Comparison of ENCODE assay signal across 20 cellular contexts in the genomic region with DNA sequence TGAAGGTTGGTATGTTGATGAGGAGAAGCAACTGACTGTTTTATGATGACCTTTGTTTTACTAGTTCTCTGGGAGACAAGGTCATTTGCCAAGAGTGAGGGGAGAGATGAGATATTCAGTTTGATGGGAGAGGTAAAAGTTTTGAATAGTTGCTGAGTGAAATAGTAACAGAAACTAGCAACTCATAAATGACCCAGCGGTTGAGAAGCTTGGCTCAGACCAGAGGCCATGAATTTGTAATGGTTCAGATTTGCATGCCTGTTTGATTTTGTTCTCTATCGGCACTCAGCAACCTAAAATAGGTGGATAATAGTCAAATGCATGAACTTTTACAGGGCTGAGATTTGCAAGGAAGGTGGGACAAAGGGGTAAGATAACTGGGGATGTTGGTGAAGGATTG.
"Had no signal": no experiment of that assay in that cellular context is flagged by ENCODE, and none has a peak within 500 bp of the region (broad histone marks: within the 10 kb centered on the region; RNA-seq: fewer than 3 reads in every experiment).

No MANE protein-coding gene starts in this region.

- H3K27ac Mint-ChIP-seq: endodermal cell; immature natural killer cell; naive thymus-derived CD4-positive, alpha-beta T cell; nephron progenitor cell; stimulated activated memory B cell treated with anti-CD40 and anti-IgM and Interleukin-4, amounts not matched to agents 10 μg/mL and 1 μg/mL and 100 μg/mL, for 72 hours; stimulated activated naive CD8-positive, alpha-beta T cell treated with anti-CD3 and anti-CD28 coated beads, Interleukin-15, Interleukin-2, amounts not matched to agents 100 ng/mL and 50 ng/mL, for 24 hours had no signal

- FAIRE-seq: endothelial cell of umbilical vein, keratinocyte had no signal

- H3K9me3 Mint-ChIP-seq: endodermal cell; immature natural killer cell; naive thymus-derived CD4-positive, alpha-beta T cell; nephron progenitor cell; stimulated activated memory B cell treated with anti-CD40 and anti-IgM and Interleukin-4, amounts not matched to agents 10 μg/mL and 1 μg/mL and 100 μg/mL, for 72 hours; stimulated activated naive CD8-positive, alpha-beta T cell treated with anti-CD3 and anti-CD28 coated beads, Interleukin-15, Interleukin-2, amounts not matched to agents 100 ng/mL and 50 ng/mL, for 24 hours had no signal

- H3K4me1 Mint-ChIP-seq: endodermal cell; immature natural killer cell; stimulated activated memory B cell treated with anti-CD40 and anti-IgM and Interleukin-4, amounts not matched to agents 10 μg/mL and 1 μg/mL and 100 μg/mL, for 72 hours had no signal

- DNase-seq: effector CD4-positive, alpha-beta T cell; endodermal cell; erythroblast; foreskin keratinocyte; immature natural killer cell; left lung; mesendoderm; naive thymus-derived CD4-positive, alpha-beta T cell; nephron progenitor cell; psoas muscle; retina; right lobe of liver; stimulated activated CD4-positive, alpha-beta T cell treated with anti-CD3 and anti-CD28 coated beads, Interleukin-4, amount 100 ng/mL, for 1 hour; stimulated activated CD8-positive, alpha-beta memory T cell treated with anti-CD3 and anti-CD28 coated beads, Interleukin-4, amount 100 ng/mL, for 48 hours; tibial artery; upper lobe of right lung had no signal

- ATAC-seq: foreskin keratinocyte; left lung; naive thymus-derived CD4-positive, alpha-beta T cell; psoas muscle; right lobe of liver; stimulated activated memory B cell treated with anti-CD40 and anti-IgM and Interleukin-4, amounts not matched to agents 10 μg/mL and 1 μg/mL and 100 μg/mL, for 72 hours; upper lobe of right lung had no signal

- H3K4me3 Mint-ChIP-seq: endodermal cell; immature natural killer cell; naive thymus-derived CD4-positive, alpha-beta T cell; nephron progenitor cell; stimulated activated memory B cell treated with anti-CD40 and anti-IgM and Interleukin-4, amounts not matched to agents 10 μg/mL and 1 μg/mL and 100 μg/mL, for 72 hours; stimulated activated naive CD8-positive, alpha-beta T cell treated with anti-CD3 and anti-CD28 coated beads, Interleukin-15, Interleukin-2, amounts not matched to agents 100 ng/mL and 50 ng/mL, for 24 hours had no signal
